ENCODE assay signal across 2 cellular contexts in the genomic region with DNA sequence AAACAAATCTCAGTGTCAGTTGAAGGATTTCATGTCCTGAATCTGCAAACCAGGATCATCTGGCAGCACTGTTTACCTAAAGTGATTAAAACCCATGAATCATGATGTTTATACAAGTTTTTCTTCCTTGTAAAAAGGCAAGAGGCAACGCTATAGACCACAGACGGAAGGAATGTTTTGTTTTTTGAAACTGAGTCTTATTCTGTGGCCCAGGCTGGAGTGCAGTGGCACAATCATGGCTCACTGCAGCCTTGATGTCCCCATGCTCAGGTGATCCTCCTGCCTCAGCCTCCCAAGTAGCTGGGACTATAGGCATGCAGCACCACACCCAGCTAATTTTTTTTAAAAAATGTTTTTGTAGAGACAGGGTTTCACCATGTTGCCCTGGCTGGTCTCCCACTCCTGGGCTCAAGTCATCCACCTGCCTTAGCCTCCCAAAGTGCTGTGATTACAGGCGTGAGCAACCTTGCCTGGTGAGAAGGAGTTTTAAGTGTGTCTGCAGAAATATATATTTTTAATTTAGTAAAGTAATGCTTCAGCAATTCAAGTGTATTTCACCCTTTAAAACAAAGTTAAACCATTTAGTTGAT.
A peak's percentile ranks its signal among the peaks of the same experiment; 100 is the strongest.
TF ChIP-seq lines count a peak whose summit lies in the region.

No MANE protein-coding gene starts in this region.

TF ChIP-seq in IMR-90, 13 proteins besides CTCF, POLR2A, EP300 and RAD21:
- TF ChIP-seq SMC3 (IDR thresholded peaks at IDR 0.05; ENCODE audit: low read depth, low read length) (no peak), FOS (IDR thresholded peaks at IDR 0.05; ENCODE audit: low read depth, low read length) (peak; percentile 73), CEBPB (IDR thresholded peaks at IDR 0.05; ENCODE audit: low read depth, low read length) (0 out of 2 replicates have a peak, but pooled peaks have one; percentile 2)

TF ChIP-seq in HepG2, 621 proteins besides CTCF, POLR2A, EP300 and RAD21 (continues in another document):
- TF ChIP-seq, protein P1, sequence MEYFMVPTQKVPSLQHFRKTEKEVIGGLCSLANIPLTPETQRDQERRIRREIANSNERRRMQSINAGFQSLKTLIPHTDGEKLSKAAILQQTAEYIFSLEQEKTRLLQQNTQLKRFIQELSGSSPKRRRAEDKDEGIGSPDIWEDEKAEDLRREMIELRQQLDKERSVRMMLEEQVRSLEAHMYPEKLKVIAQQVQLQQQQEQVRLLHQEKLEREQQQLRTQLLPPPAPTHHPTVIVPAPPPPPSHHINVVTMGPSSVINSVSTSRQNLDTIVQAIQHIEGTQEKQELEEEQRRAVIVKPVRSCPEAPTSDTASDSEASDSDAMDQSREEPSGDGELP (IDR thresholded peaks at IDR 0.05; ENCODE audit: borderline replicate concordance, low read depth) = peak; percentile 29; the same call in 1 of the 2 replicates
- TF ChIP-seq MLLT10 (CRISPR knock-in tag; IDR thresholded peaks at IDR 0.05) (no peak), IKZF1 (IDR thresholded peaks at IDR 0.05) (no peak), ASH2L (IDR thresholded peaks at IDR 0.05; ENCODE audit: insufficient read length, low read depth, low read length) (no peak), ZNF550 (CRISPR knock-in tag; IDR thresholded peaks at IDR 0.05; ENCODE audit: borderline replicate concordance) (no peak), ARHGAP35 (CRISPR knock-in tag; IDR thresholded peaks at IDR 0.05; ENCODE audit: borderline replicate concordance) (no peak), HMG20A (CRISPR knock-in tag; IDR thresholded peaks at IDR 0.05; ENCODE audit: borderline replicate concordance) (0 out of 2 replicates have a peak, but pooled peaks have one; percentile 26), PRPF4 (IDR thresholded peaks at IDR 0.05; ENCODE audit: low read depth, low read length, poor library complexity, severe bottlenecking) (no peak), ISX (CRISPR knock-in tag; conservative IDR thresholded peaks at IDR 0.05) (no peak), ZNF883 (CRISPR knock-in tag; IDR thresholded peaks at IDR 0.05; ENCODE audit: not compliant biosample characterization) (no peak), HNF4G (IDR thresholded peaks at IDR 0.05; ENCODE audit: borderline replicate concordance, low read depth, low read length) (no peak), HNF4G (CRISPR knock-in tag; IDR thresholded peaks at IDR 0.05; ENCODE audit: borderline replicate concordance, low read depth) (no peak), ZNF224 (CRISPR knock-in tag; IDR thresholded peaks at IDR 0.05) (no peak), ZNF562 (CRISPR knock-in tag; IDR thresholded peaks at IDR 0.05; ENCODE audit: borderline replicate concordance) (no peak), ELF1 (CRISPR knock-in tag; IDR thresholded peaks at IDR 0.05) (no peak), SMARCE1 (IDR thresholded peaks at IDR 0.05; ENCODE audit: borderline replicate concordance) (no peak), STAT5B (CRISPR knock-in tag; IDR thresholded peaks at IDR 0.05) (no peak), FIP1L1 (IDR thresholded peaks at IDR 0.05; ENCODE audit: borderline replicate concordance, insufficient read depth, low read depth, low read length) (no peak), ZNF879 (CRISPR knock-in tag; IDR thresholded peaks at IDR 0.05) (no peak), ZNF670 (CRISPR knock-in tag; IDR thresholded peaks at IDR 0.05; ENCODE audit: borderline replicate concordance) (no peak), KDM2A (CRISPR knock-in tag; IDR thresholded peaks at IDR 0.05; ENCODE audit: borderline replicate concordance, low read depth) (no peak), BATF2 (CRISPR knock-in tag; IDR thresholded peaks at IDR 0.05) (no peak), PHF21A (CRISPR knock-in tag; IDR thresholded peaks at IDR 0.05) (no peak), ZFP91 (CRISPR knock-in tag; IDR thresholded peaks at IDR 0.05; ENCODE audit: borderline replicate concordance) (no peak), ZNF264 (CRISPR knock-in tag; IDR thresholded peaks at IDR 0.05) (no peak), FOXA1 (IDR thresholded peaks at IDR 0.05) (no peak), FOXA1 (CRISPR knock-in tag; IDR thresholded peaks at IDR 0.05) (peak; percentile 13; the same call in 1 of the 2 replicates), ARID3A (IDR thresholded peaks at IDR 0.05; ENCODE audit: low read depth, low read length) (peak; percentile 67; the same call in 1 of the 2 replicates), ZNF781 (CRISPR knock-in tag; IDR thresholded peaks at IDR 0.05; ENCODE audit: borderline replicate concordance, not compliant biosample characterization) (no peak), NFE2L1 (CRISPR knock-in tag; IDR thresholded peaks at IDR 0.05; ENCODE audit: borderline replicate concordance) (no peak), HOXA9 (CRISPR knock-in tag; IDR thresholded peaks at IDR 0.05; ENCODE audit: borderline replicate concordance) (no peak), IRF2 (CRISPR knock-in tag; IDR thresholded peaks at IDR 0.05) (no peak), ESRRA (CRISPR knock-in tag; IDR thresholded peaks at IDR 0.05; ENCODE audit: low read depth) (no peak), ZNF775 (CRISPR knock-in tag; IDR thresholded peaks at IDR 0.05; ENCODE audit: borderline replicate concordance) (no peak), ZNF746 (CRISPR knock-in tag; IDR thresholded peaks at IDR 0.05) (no peak), PCBP1 (IDR thresholded peaks at IDR 0.05; ENCODE audit: borderline replicate concordance, low read depth, low read length) (no peak), ZKSCAN1 (IDR thresholded peaks at IDR 0.05; ENCODE audit: low read length) (no peak), MTA3 (CRISPR knock-in tag; IDR thresholded peaks at IDR 0.05) (no peak)
- TF ChIP-seq, protein P2, sequence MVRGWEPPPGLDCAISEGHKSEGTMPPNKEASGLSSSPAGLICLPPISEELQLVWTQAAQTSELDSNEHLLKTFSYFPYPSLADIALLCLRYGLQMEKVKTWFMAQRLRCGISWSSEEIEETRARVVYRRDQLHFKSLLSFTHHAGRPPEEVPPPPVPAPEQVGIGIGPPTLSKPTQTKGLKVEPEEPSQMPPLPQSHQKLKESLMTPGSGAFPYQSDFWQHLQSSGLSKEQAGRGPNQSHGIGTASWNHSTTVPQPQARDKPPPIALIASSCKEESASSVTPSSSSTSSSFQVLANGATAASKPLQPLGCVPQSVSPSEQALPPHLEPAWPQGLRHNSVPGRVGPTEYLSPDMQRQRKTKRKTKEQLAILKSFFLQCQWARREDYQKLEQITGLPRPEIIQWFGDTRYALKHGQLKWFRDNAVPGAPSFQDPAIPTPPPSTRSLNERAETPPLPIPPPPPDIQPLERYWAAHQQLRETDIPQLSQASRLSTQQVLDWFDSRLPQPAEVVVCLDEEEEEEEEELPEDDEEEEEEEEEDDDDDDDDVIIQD (CRISPR knock-in tag; IDR thresholded peaks at IDR 0.05; ENCODE audit: low read depth) = 0 out of 2 replicates have a peak, but pooled peaks have one; percentile 40
- TF ChIP-seq, protein P3, sequence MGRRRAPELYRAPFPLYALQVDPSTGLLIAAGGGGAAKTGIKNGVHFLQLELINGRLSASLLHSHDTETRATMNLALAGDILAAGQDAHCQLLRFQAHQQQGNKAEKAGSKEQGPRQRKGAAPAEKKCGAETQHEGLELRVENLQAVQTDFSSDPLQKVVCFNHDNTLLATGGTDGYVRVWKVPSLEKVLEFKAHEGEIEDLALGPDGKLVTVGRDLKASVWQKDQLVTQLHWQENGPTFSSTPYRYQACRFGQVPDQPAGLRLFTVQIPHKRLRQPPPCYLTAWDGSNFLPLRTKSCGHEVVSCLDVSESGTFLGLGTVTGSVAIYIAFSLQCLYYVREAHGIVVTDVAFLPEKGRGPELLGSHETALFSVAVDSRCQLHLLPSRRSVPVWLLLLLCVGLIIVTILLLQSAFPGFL (CRISPR knock-in tag; IDR thresholded peaks at IDR 0.05) = no peak
- TF ChIP-seq, protein P4, sequence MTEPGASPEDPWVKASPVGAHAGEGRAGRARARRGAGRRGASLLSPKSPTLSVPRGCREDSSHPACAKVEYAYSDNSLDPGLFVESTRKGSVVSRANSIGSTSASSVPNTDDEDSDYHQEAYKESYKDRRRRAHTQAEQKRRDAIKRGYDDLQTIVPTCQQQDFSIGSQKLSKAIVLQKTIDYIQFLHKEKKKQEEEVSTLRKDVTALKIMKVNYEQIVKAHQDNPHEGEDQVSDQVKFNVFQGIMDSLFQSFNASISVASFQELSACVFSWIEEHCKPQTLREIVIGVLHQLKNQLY (CRISPR knock-in tag; IDR thresholded peaks at IDR 0.05) = no peak
- TF ChIP-seq, protein P5, sequence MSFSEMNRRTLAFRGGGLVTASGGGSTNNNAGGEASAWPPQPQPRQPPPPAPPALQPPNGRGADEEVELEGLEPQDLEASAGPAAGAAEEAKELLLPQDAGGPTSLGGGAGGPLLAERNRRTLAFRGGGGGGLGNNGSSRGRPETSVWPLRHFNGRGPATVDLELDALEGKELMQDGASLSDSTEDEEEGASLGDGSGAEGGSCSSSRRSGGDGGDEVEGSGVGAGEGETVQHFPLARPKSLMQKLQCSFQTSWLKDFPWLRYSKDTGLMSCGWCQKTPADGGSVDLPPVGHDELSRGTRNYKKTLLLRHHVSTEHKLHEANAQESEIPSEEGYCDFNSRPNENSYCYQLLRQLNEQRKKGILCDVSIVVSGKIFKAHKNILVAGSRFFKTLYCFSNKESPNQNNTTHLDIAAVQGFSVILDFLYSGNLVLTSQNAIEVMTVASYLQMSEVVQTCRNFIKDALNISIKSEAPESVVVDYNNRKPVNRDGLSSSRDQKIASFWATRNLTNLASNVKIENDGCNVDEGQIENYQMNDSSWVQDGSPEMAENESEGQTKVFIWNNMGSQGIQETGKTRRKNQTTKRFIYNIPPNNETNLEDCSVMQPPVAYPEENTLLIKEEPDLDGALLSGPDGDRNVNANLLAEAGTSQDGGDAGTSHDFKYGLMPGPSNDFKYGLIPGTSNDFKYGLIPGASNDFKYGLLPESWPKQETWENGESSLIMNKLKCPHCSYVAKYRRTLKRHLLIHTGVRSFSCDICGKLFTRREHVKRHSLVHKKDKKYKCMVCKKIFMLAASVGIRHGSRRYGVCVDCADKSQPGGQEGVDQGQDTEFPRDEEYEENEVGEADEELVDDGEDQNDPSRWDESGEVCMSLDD (CRISPR knock-in tag; IDR thresholded peaks at IDR 0.05; ENCODE audit: borderline replicate concordance) = no peak
- TF ChIP-seq, protein P6, sequence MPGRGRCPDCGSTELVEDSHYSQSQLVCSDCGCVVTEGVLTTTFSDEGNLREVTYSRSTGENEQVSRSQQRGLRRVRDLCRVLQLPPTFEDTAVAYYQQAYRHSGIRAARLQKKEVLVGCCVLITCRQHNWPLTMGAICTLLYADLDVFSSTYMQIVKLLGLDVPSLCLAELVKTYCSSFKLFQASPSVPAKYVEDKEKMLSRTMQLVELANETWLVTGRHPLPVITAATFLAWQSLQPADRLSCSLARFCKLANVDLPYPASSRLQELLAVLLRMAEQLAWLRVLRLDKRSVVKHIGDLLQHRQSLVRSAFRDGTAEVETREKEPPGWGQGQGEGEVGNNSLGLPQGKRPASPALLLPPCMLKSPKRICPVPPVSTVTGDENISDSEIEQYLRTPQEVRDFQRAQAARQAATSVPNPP (CRISPR knock-in tag; IDR thresholded peaks at IDR 0.05) = no peak
- TF ChIP-seq, protein P7, sequence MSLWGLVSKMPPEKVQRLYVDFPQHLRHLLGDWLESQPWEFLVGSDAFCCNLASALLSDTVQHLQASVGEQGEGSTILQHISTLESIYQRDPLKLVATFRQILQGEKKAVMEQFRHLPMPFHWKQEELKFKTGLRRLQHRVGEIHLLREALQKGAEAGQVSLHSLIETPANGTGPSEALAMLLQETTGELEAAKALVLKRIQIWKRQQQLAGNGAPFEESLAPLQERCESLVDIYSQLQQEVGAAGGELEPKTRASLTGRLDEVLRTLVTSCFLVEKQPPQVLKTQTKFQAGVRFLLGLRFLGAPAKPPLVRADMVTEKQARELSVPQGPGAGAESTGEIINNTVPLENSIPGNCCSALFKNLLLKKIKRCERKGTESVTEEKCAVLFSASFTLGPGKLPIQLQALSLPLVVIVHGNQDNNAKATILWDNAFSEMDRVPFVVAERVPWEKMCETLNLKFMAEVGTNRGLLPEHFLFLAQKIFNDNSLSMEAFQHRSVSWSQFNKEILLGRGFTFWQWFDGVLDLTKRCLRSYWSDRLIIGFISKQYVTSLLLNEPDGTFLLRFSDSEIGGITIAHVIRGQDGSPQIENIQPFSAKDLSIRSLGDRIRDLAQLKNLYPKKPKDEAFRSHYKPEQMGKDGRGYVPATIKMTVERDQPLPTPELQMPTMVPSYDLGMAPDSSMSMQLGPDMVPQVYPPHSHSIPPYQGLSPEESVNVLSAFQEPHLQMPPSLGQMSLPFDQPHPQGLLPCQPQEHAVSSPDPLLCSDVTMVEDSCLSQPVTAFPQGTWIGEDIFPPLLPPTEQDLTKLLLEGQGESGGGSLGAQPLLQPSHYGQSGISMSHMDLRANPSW (CRISPR knock-in tag; IDR thresholded peaks at IDR 0.05; ENCODE audit: borderline replicate concordance) = no peak
